8 cellular contexts compared by ENCODE assay signal in genomic region chr10:102645388-102645740, GRCh38. TPM values are rescaled to one million over a fixed set of nuclear protein-coding genes. Genes with fewer than 3 reads are reported as not detected.
DNase-seq lines count a peak whose midpoint lies in the region; TF ChIP-seq lines count a peak whose summit lies in the region.

No MANE protein-coding gene starts in this region.

- no peaks in the 10 kb centered on the region for H3K9me2 ChIP-seq in SU-DHL-6 (replicated peaks; ENCODE audit: insufficient read depth, low read length)

- peak overlapping the region; percentile 79 to 80 for H3K4me3 ChIP-seq in CD4-positive, alpha-beta memory T cell (ENCODE audit: low read length in 2 of 2)
- H3K4me3 ChIP-seq in SU-DHL-6 (ENCODE audit: insufficient read depth, low read length, poor library complexity, severe bottlenecking) = peak overlapping the region; percentile 60
- H3K4me3 ChIP-seq in breast epithelium = peak overlapping the region; percentile 85 to 96 (median 92)
- peak overlapping the region; percentile 51 to 95 (median 61) for H3K4me3 ChIP-seq in skin epidermis

- no peak for TF ChIP-seq POLR2A in breast epithelium (IDR thresholded peaks at IDR 0.05)

- H3K27ac ChIP-seq in CD4-positive, alpha-beta memory T cell (ENCODE audit: low read depth, low read length) = peak overlapping the region; percentile 82
- H3K27ac ChIP-seq in SU-DHL-6 (ENCODE audit: low read depth, low read length) = peak overlapping the region; percentile 87
- peak overlapping the region; percentile 99 to 100 for H3K27ac ChIP-seq in breast epithelium
- peak overlapping the region; percentile 81 to 100 (median 97) for H3K27ac ChIP-seq in skin epidermis

- H3K4me1 Mint-ChIP-seq in CD4-positive, alpha-beta memory T cell = peaks cover 29 to 67% (median 42%) of the 10 kb centered on the region in 4 donors

- H3K9ac ChIP-seq in SU-DHL-6 (ENCODE audit: low read length) = peak overlapping the region; percentile 84

- H3K4me2 ChIP-seq in SU-DHL-6 (ENCODE audit: low read depth, low read length, poor library complexity, severe bottlenecking) = peak overlapping the region; percentile 73

- CTCF ChIA-PET in CD4-positive, alpha-beta memory T cell (lab: Charles Lee; ENCODE audit: partially characterized antibody) = interaction anchor here (0.6 to 4.1 kb wide), 13 partner anchors 9 to 141 kb away, joined by 3 to 44 read pairs (median 9); partner anchors contain the start of genes ARL3, SFXN2 and SUFU

- DNase-seq in CD4-positive, alpha-beta memory T cell = peak; percentile 46 to 69 (median 53)
- peak; percentile 69 for DNase-seq in HuH-7.5 (ENCODE audit: low spot score)
- DNase-seq in breast epithelium (ENCODE audit: low spot score in 2 of 2) = peak; percentile 78 to 85
- DNase-seq in inferior parietal cortex (ENCODE audit: extremely low spot score) = peak; percentile 69
- DNase-seq in GM13977 (ENCODE audit: low spot score) = no peak
- DNase-seq in NCI-H187 (lab: John Stamatoyannopoulos, UW) = no peak

- H2AFZ ChIP-seq in SU-DHL-6 (ENCODE audit: low read depth, low read length, severe bottlenecking) = peak overlapping the region; percentile 6

- H3K4me3 Mint-ChIP-seq in CD4-positive, alpha-beta memory T cell = peak overlapping the region; percentile 93 to 100 (median 96)

- H3K4me1 ChIP-seq in CD4-positive, alpha-beta memory T cell (ENCODE audit: insufficient read depth, low read length) = peaks cover 47% of the 10 kb centered on the region
- H3K4me1 ChIP-seq in breast epithelium = peaks cover 3 to 42% of the 10 kb centered on the region in 2 donors

- H3K27me3 ChIP-seq in CD4-positive, alpha-beta memory T cell (ENCODE audit: insufficient read depth, low read length) = no peaks in the 10 kb centered on the region
- H3K27me3 ChIP-seq in SU-DHL-6 (ENCODE audit: low read length) (no peaks in the 10 kb centered on the region), breast epithelium (no peaks in the 10 kb centered on the region)

- H3K36me3 Mint-ChIP-seq in CD4-positive, alpha-beta memory T cell = peaks cover 4 to 29% of the 10 kb centered on the region in 2 donors

- intact Hi-C loops in CD4-positive, alpha-beta memory T cell (cut with micrococcal nuclease) = loop anchor here (1.0 to 10.0 kb wide), 3 partner anchors 29 to 1479 kb away; partner anchors contain the start of genes OGA and SFR1
- intact Hi-C loops in breast epithelium (cut with DNase I; ENCODE audit: low total_unique reads) = no loop called here

- no peaks in the 10 kb centered on the region for H4K20me1 ChIP-seq in SU-DHL-6 (ENCODE audit: low read depth, low read length)

- H3K27ac Mint-ChIP-seq in CD4-positive, alpha-beta memory T cell = peak overlapping the region; percentile 95 to 100 (median 96)

- H3K9me3 ChIP-seq in CD4-positive, alpha-beta memory T cell (ENCODE audit: control insufficient read depth in 1 of 2, low read length in 2 of 2) = no peaks in the 10 kb centered on the region
- H3K9me3 ChIP-seq in SU-DHL-6 (ENCODE audit: insufficient read depth, low read length) (peaks cover 6% of the 10 kb centered on the region; the same call in 1 of the 2 replicates), breast epithelium (no peaks in the 10 kb centered on the region)

- no peaks in the 10 kb centered on the region for H3K9me3 Mint-ChIP-seq in CD4-positive, alpha-beta memory T cell

- no peaks in the 10 kb centered on the region for H3K27me3 Mint-ChIP-seq in CD4-positive, alpha-beta memory T cell

- H3K79me2 ChIP-seq in SU-DHL-6 (ENCODE audit: insufficient read depth, low read length) = peaks cover 31% of the 10 kb centered on the region

- TF ChIP-seq CTCF in SU-DHL-6 (IDR thresholded peaks at IDR 0.05; ENCODE audit: insufficient read depth, low read length, poor library complexity, severe bottlenecking) (no peak), breast epithelium (IDR thresholded peaks at IDR 0.05) (no peak), GM13977 (IDR thresholded peaks at IDR 0.05; ENCODE audit: extremely low read depth, insufficient read depth, missing control alignments) (no peak)

- peaks cover 28% of the 10 kb centered on the region for H3F3A ChIP-seq in SU-DHL-6 (ENCODE audit: insufficient read depth)

- no peaks in the 10 kb centered on the region for H3K36me3 ChIP-seq in CD4-positive, alpha-beta memory T cell (ENCODE audit: insufficient read depth, low read length)
- H3K36me3 ChIP-seq in SU-DHL-6 (ENCODE audit: low read length) (no peaks in the 10 kb centered on the region), breast epithelium (no peaks in the 10 kb centered on the region)

- POLR2A ChIA-PET in CD4-positive, alpha-beta memory T cell (lab: Charles Lee; ENCODE audit: partially characterized antibody) = interaction anchor here (0.9 to 21.9 kb wide), 30 partner anchors 11 to 1603 kb away, joined by 3 to 431 read pairs (median 8); partner anchors contain the start of genes ACTR1A, ARL3, BORCS7 and C10orf95

- in situ Hi-C loops in GM13977 (cut with MboI; ENCODE audit: low pct_unique_long_range_greater_than_20kb, low sequenced_read_pairs, unreplicated experiment) = no loop called here

RNA-seq across cellular contexts. Expression of gene TRIM8, which starts 1.1 kb away (rescaled TPM):
- total RNA-seq in CD4-positive, alpha-beta memory T cell = 10 to 100 TPM; 68.4 to 71.6 TPM
- polyA plus RNA-seq in CD4-positive, alpha-beta memory T cell = 10 to 100 TPM; 33.0 to 56.4 TPM
- total RNA-seq in breast epithelium = 100 to 1,000 TPM in 1 of 3 donors, 10 to 100 TPM in 2; 74.6 to 128 (median 88.8) TPM

Comparison
In these comparisons a context has a peak if more than half of its experiments do, and no peak if none do; other contexts are left out.
1. DNase-seq: peak in CD4-positive, alpha-beta memory T cell (5 of 5), HuH-7.5 (single experiment), breast epithelium (2 of 2) and inferior parietal cortex (single experiment); none in GM13977 (single experiment) and NCI-H187 (0 of 2).
2. Peak in every context shown above with its lines, with median percentiles within 50 percentile points of each other: H3K27ac ChIP-seq and H3K4me3 ChIP-seq.